Comparison of ENCODE assay signal across 14 cellular contexts in genomic region chr2:192161670-192162290, GRCh38. TPM values are rescaled to one million over a fixed set of nuclear protein-coding genes. Genes with fewer than 3 reads are reported as not detected.
DNase-seq lines count a peak whose midpoint lies in the region; ATAC-seq, FAIRE-seq and TF ChIP-seq lines count a peak whose summit lies in the region.
"Had no signal": no experiment of that assay in that cellular context is flagged by ENCODE, and none has a peak within 500 bp of the region (broad histone marks: within the 10 kb centered on the region; RNA-seq: fewer than 3 reads in every experiment).

No MANE protein-coding gene starts in this region.

- TF ChIP-seq POLR2A in K562 (conservative IDR thresholded peaks at IDR 0.05) = no peak

- H3K27me3 ChIP-seq in CD8-positive, alpha-beta memory T cell (ENCODE audit: insufficient read depth, low read length, poor library complexity, severe bottlenecking) = no peaks in the 10 kb centered on the region
- H3K27me3 ChIP-seq in MM.1S (replicated peaks; ENCODE audit: insufficient read depth, low read length) = no peaks in the 10 kb centered on the region
- H3K27me3 ChIP-seq in K562 (ENCODE audit: control insufficient read depth in 2 of 2, insufficient read depth in 2 of 2, low read length in 2 of 2) = no peaks in the 10 kb centered on the region
- H3K27me3 ChIP-seq in neuronal stem cell (ENCODE audit: control insufficient read depth in 3 of 3, insufficient read depth in 3 of 3, low read depth in 1 of 3, low read length in 3 of 3) = no peaks in the 10 kb centered on the region
- H3K27me3 ChIP-seq: colonic mucosa, right atrium auricular region had no signal

- H3K36me3 Mint-ChIP-seq in CD8-positive, alpha-beta memory T cell = no peaks in the 10 kb centered on the region
- no peaks in the 10 kb centered on the region for H3K36me3 Mint-ChIP-seq in activated T-cell treated with anti-CD3 and anti-CD28 coated beads, Interleukin-2, amount 50 U/mL, for 24 hours (ENCODE audit: low read depth)

- TF ChIP-seq CTCF in MM.1S (IDR thresholded peaks at IDR 0.05; ENCODE audit: low read length) = no peak
- TF ChIP-seq CTCF in K562 (IDR thresholded peaks at IDR 0.05 in 2 of 3, conservative IDR thresholded peaks at IDR 0.05 in 1 of 3; ENCODE audit: insufficient read depth in 2 of 3, low read depth in 1 of 3, low read length in 3 of 3) = no peak

- no peaks in the 10 kb centered on the region for H3K9me1 ChIP-seq in K562 (ENCODE audit: control insufficient read depth, insufficient read depth, low read length)

- WGBS in K562 (ENCODE audit: insufficient coverage, low coverage, missing lambda C conversion rate) = 47% methylated on average over 2 of the region's 2 CpGs
- WGBS in neuronal stem cell (ENCODE audit: extremely low coverage in 2 of 2, insufficient read length in 2 of 2, insufficient replicate concordance in 1 of 2), 2 donors = no CpG with 5 or more reads among the region's 2 CpGs

- peak overlapping the region; percentile 12; the same call in 1 of the 2 replicates for H2AFZ ChIP-seq in MM.1S (ENCODE audit: low read length)
- 0 out of 2 replicates have a peak overlapping the region, but pooled peaks have one; percentile 32 for H2AFZ ChIP-seq in K562 (ENCODE audit: low read depth, low read length)
- peak overlapping the region; percentile 4 for H2AFZ ChIP-seq in neuronal stem cell (ENCODE audit: low read length)

- no peak overlapping the region for H3K23ac ChIP-seq in neuronal stem cell (ENCODE audit: low read depth, low read length, poor library complexity)

- H4K91ac ChIP-seq in neuronal stem cell (ENCODE audit: low read depth, low read length, poor library complexity) = no peak overlapping the region

- no peak overlapping the region for H3K4me3 Mint-ChIP-seq in CD8-positive, alpha-beta memory T cell
- no peak overlapping the region for H3K4me3 Mint-ChIP-seq in activated T-cell treated with anti-CD3 and anti-CD28 coated beads, Interleukin-2, amount 50 U/mL, for 24 hours

- no peak overlapping the region for H3K18ac ChIP-seq in neuronal stem cell (ENCODE audit: low read length)

- no peaks in the 10 kb centered on the region for H3F3A ChIP-seq in MM.1S (ENCODE audit: insufficient read depth, low read length)

- H2BK120ac ChIP-seq in neuronal stem cell (ENCODE audit: low read depth, low read length) = no peak overlapping the region

- H2AK5ac ChIP-seq in neuronal stem cell (ENCODE audit: low read depth, low read length) = no peak overlapping the region

- POLR2A ChIA-PET in CD8-positive, alpha-beta memory T cell (lab: Charles Lee) = no interaction called here
- POLR2A ChIA-PET in K562 (lab: Yijun Ruan, JAX) = interaction anchor here (0.6 to 1.3 kb wide), 3 partner anchors 349 to 607 kb away, joined by 3 to 9 read pairs (median 3); no protein-coding TSS in a partner anchor

- peak overlapping the region in 1 of 8 donors; percentile 55 for H3K27ac Mint-ChIP-seq in CD8-positive, alpha-beta memory T cell
- H3K27ac Mint-ChIP-seq in activated T-cell treated with anti-CD3 and anti-CD28 coated beads, Interleukin-2, amount 50 U/mL, for 24 hours = no peak overlapping the region
- H3K27ac Mint-ChIP-seq: activated B cell treated with CpG ODN at 0.5 μM for 24 hours had no signal

- H2BK15ac ChIP-seq in neuronal stem cell (ENCODE audit: low read length) = no peak overlapping the region

- no peak overlapping the region for H4K8ac ChIP-seq in neuronal stem cell (ENCODE audit: low read depth, low read length)

- no TSS peak for BruUV-seq in K562 (replicated peaks; lab: Mats Ljungman, UMichigan)

- H3K4me1 Mint-ChIP-seq in CD8-positive, alpha-beta memory T cell = peaks cover 7 to 8% (median 8%) of the 10 kb centered on the region in 3 donors
- peaks cover 11% of the 10 kb centered on the region for H3K4me1 Mint-ChIP-seq in activated T-cell treated with anti-CD3 and anti-CD28 coated beads, Interleukin-2, amount 50 U/mL, for 24 hours (ENCODE audit: low read depth)

- H3K9me3 ChIP-seq in CD8-positive, alpha-beta memory T cell (ENCODE audit: low read length) = no peaks in the 10 kb centered on the region
- no peaks in the 10 kb centered on the region for H3K9me3 ChIP-seq in MM.1S (replicated peaks; ENCODE audit: insufficient read depth, low read length)
- H3K9me3 ChIP-seq in K562 (replicated peaks; ENCODE audit: control insufficient read depth, insufficient read depth, low read depth, low read length) = no peaks in the 10 kb centered on the region
- H3K9me3 ChIP-seq in neuronal stem cell (replicated peaks in 1 of 2; ENCODE audit: control insufficient read depth in 2 of 2, insufficient read depth in 1 of 2, low read depth in 1 of 2, low read length in 2 of 2) = no peaks in the 10 kb centered on the region
- H3K9me3 ChIP-seq: colonic mucosa, HAP-1, right atrium auricular region had no signal

- H3K9me2 ChIP-seq in MM.1S (replicated peaks; ENCODE audit: insufficient read depth, low read length) = no peaks in the 10 kb centered on the region

- H3K4me2 ChIP-seq in MM.1S (ENCODE audit: low read depth, low read length) (peak overlapping the region; percentile 35; the same call in 1 of the 2 replicates), K562 (ENCODE audit: insufficient read depth, low read length) (no peak overlapping the region), neuronal stem cell (ENCODE audit: insufficient read depth, low read length, poor library complexity, severe bottlenecking) (no peak overlapping the region)

- no peak for ATAC-seq in K562
- ATAC-seq in sciatic nerve = no peak

- no peak overlapping the region for H3K4ac ChIP-seq in neuronal stem cell (ENCODE audit: low read length)

- no peaks in the 10 kb centered on the region for H3K79me1 ChIP-seq in neuronal stem cell (ENCODE audit: low read depth, low read length)

- no peak for FAIRE-seq in K562 (lab: Jason Lieb, UNC)

- in situ Hi-C loops in K562 (cut with MboI) = no loop called here

- H3K14ac ChIP-seq in neuronal stem cell (ENCODE audit: low read length) = no peak overlapping the region

- H3K79me2 ChIP-seq in MM.1S (ENCODE audit: low read length) (no peaks in the 10 kb centered on the region), K562 (ENCODE audit: control insufficient read depth, insufficient read depth, low read length) (no peaks in the 10 kb centered on the region)

- H2BK12ac ChIP-seq in neuronal stem cell (ENCODE audit: low read length) = no peak overlapping the region

- H3K27me3 Mint-ChIP-seq in CD8-positive, alpha-beta memory T cell = peaks cover under 1 to 26% of the 10 kb centered on the region in 2 donors
- peaks cover 8% of the 10 kb centered on the region for H3K27me3 Mint-ChIP-seq in activated T-cell treated with anti-CD3 and anti-CD28 coated beads, Interleukin-2, amount 50 U/mL, for 24 hours

- H2BK5ac ChIP-seq in neuronal stem cell (ENCODE audit: low read length) = no peak overlapping the region

- no peaks in the 10 kb centered on the region for H3K36me3 ChIP-seq in CD8-positive, alpha-beta memory T cell (ENCODE audit: insufficient read depth, low read length)
- H3K36me3 ChIP-seq in MM.1S (replicated peaks; ENCODE audit: insufficient read depth, low read length) (no peaks in the 10 kb centered on the region), K562 (ENCODE audit: control insufficient read depth, insufficient read depth, low read length) (no peaks in the 10 kb centered on the region), neuronal stem cell (replicated peaks in 1 of 2; ENCODE audit: control insufficient read depth in 2 of 2, insufficient read depth in 2 of 2, low read length in 2 of 2) (no peaks in the 10 kb centered on the region)
- H3K36me3 ChIP-seq: colonic mucosa, HAP-1, right atrium auricular region had no signal

- CTCF ChIA-PET in CD8-positive, alpha-beta memory T cell (lab: Charles Lee) = interaction anchor here (0.8 to 2.1 kb wide), 23 partner anchors 8 to 997 kb away, joined by 3 to 77 read pairs (median 5); partner anchors contain the start of gene TMEFF2
- CTCF ChIA-PET in K562 (lab: Yijun Ruan, JAX; ENCODE audit: low intra/inter-chr PET ratio) = interaction anchor here (0.6 to 2.6 kb wide), 4 partner anchors 76 to 607 kb away, joined by 3 to 21 read pairs (median 5); no protein-coding TSS in a partner anchor

- H3K4me3 ChIP-seq in CD8-positive, alpha-beta memory T cell (ENCODE audit: low read length) = peak overlapping the region; percentile 16
- H3K4me3 ChIP-seq in MM.1S (ENCODE audit: low read length) (0 out of 2 replicates have a peak overlapping the region, but pooled peaks have one; percentile 7), K562 (no peak overlapping the region), neuronal stem cell (ENCODE audit: low read length in 2 of 2) (no peak overlapping the region)
- H3K4me3 ChIP-seq: colonic mucosa, HAP-1, right atrium auricular region had no signal

- H4K20me1 ChIP-seq in MM.1S (ENCODE audit: insufficient read depth, low read length) = no peaks in the 10 kb centered on the region
- H4K20me1 ChIP-seq in K562 (replicated peaks; ENCODE audit: control insufficient read depth, insufficient read depth, low read length) = no peaks in the 10 kb centered on the region

- DNase-seq in CD8-positive, alpha-beta memory T cell = no peak
- DNase-seq in MM.1S = no peak
- DNase-seq in K562 (ENCODE audit: extremely low read depth in 1 of 4, low spot score in 3 of 4) = no peak
- DNase-seq in neuronal stem cell (ENCODE audit: low spot score) = no peak
- no peak for DNase-seq in effector CD8-positive, alpha-beta T cell (lab: John Stamatoyannopoulos, UW)
- no peak for DNase-seq in sciatic nerve (ENCODE audit: low spot score)
- DNase-seq in kidney tubule cell (ENCODE audit: low spot score) = no peak
- no peak for DNase-seq in activated T-cell treated with anti-CD3 and anti-CD28 coated beads, Interleukin-2, amount 50 U/mL, for 24 hours
- DNase-seq: activated B cell treated with CpG ODN at 0.5 μM for 24 hours had no signal

- no peak overlapping the region for H3K27ac ChIP-seq in CD8-positive, alpha-beta memory T cell (ENCODE audit: low read depth, low read length)
- H3K27ac ChIP-seq in MM.1S (ENCODE audit: low read length) (no peak overlapping the region), K562 (ENCODE audit: extremely low read depth, low read depth, low read length) (no peak overlapping the region), neuronal stem cell (replicated peaks; ENCODE audit: low read length) (no peak overlapping the region)
- H3K27ac ChIP-seq: colonic mucosa, right atrium auricular region had no signal

- H3K9ac ChIP-seq in MM.1S (ENCODE audit: low read length) (no peak overlapping the region), K562 (ENCODE audit: insufficient read depth in 1 of 2, low read depth in 2 of 2, low read length in 2 of 2) (no peak overlapping the region), neuronal stem cell (ENCODE audit: low read depth, low read length, poor library complexity) (no peak overlapping the region)

- no peak for TF ChIP-seq RAD21 in K562 (CRISPR knock-in tag; conservative IDR thresholded peaks at IDR 0.05 in 1 of 2, IDR thresholded peaks at IDR 0.05 in 1 of 2)

- no peaks in the 10 kb centered on the region for H3K9me3 Mint-ChIP-seq in CD8-positive, alpha-beta memory T cell
- no peaks in the 10 kb centered on the region for H3K9me3 Mint-ChIP-seq in activated T-cell treated with anti-CD3 and anti-CD28 coated beads, Interleukin-2, amount 50 U/mL, for 24 hours
- H3K9me3 Mint-ChIP-seq: activated B cell treated with CpG ODN at 0.5 μM for 24 hours had no signal

- intact Hi-C loops in K562 (cut with micrococcal nuclease) = loop anchor here (1.0 to 5.0 kb wide), 4 partner anchors 214 to 606 kb away; no protein-coding TSS in a partner anchor
- intact Hi-C loops in sciatic nerve (cut with DNase I) = loop anchor here (10.0 kb wide), 2 partner anchors 347 to 597 kb away; no protein-coding TSS in a partner anchor

- no peak for TF ChIP-seq EP300 in K562 (IDR thresholded peaks at IDR 0.05; ENCODE audit: low read length)

- peaks cover 10% of the 10 kb centered on the region for H3K4me1 ChIP-seq in CD8-positive, alpha-beta memory T cell (ENCODE audit: insufficient read depth, low read length)
- H3K4me1 ChIP-seq in MM.1S (ENCODE audit: low read length) (peaks cover 9% of the 10 kb centered on the region; the same call in 1 of the 2 replicates), K562 (replicated peaks in 1 of 2; ENCODE audit: control insufficient read depth in 2 of 2, insufficient read depth in 2 of 2, low read length in 2 of 2) (no peaks in the 10 kb centered on the region), neuronal stem cell (ENCODE audit: control insufficient read depth in 2 of 2, insufficient read depth in 1 of 2, low read depth in 1 of 2, low read length in 2 of 2) (no peaks in the 10 kb centered on the region)
- H3K4me1 ChIP-seq: colonic mucosa, HAP-1 had no signal

RNA-seq across cellular contexts. Expression of gene TMEFF2, which starts 33.0 kb away (rescaled TPM):
- total RNA-seq in CD8-positive, alpha-beta memory T cell = not detected
- not detected for polyA plus RNA-seq in CD8-positive, alpha-beta memory T cell
- total RNA-seq in K562 (2011; cell fraction: chromatin; rRNA removed; ENCODE audit: low replicate concordance) = not detected in 2 replicates
- total RNA-seq in K562 (2011; cell fraction: nucleolus; rRNA removed) = not detected in 2 replicates
- total RNA-seq in K562 (2011; cell fraction: nucleoplasm; rRNA removed) = not detected in 2 replicates
- not detected in 2 replicates for total RNA-seq in K562 (2014; rRNA removed)
- total RNA-seq in K562 (2014; rRNA removed; fragmentation: Illumina TruSeq; extraction: Trizol) = not detected in 2 replicates
- not detected in 2 replicates for total RNA-seq in K562 (2015; rRNA removed; fragmentation: Illumina TruSeq; extraction: Trizol)
- total RNA-seq in K562 (2021) = not detected in 2 replicates
- polyA plus RNA-seq in K562 (2011; rRNA removed) = not detected in 2 replicates
- polyA plus RNA-seq in K562 (2011; cell fraction: cytosol; rRNA removed) = not detected in 2 replicates
- polyA plus RNA-seq in K562 (2011; cell fraction: nucleus; rRNA removed) = not detected in 2 replicates
- polyA plus RNA-seq in K562 (2012) = 0.04 TPM in 1 of 2 replicates, not detected in the other
- not detected in 2 replicates for polyA plus RNA-seq in K562 (2014; fragmentation: Illumina TruSeq; extraction: Trizol)
- polyA plus RNA-seq in K562 (2014; fragmentation: Nextera tagmentation; extraction: Ambion mirVana) = 1 to 10 TPM in 1 of 2 experiments, not detected in 1; 1.4 TPM
- not detected in 2 replicates for polyA plus RNA-seq in K562 (2014; rRNA removed)
- not detected in 2 replicates for polyA minus RNA-seq in K562 (2011; rRNA and poly(A)+ RNA removed)
- not detected in 2 replicates for polyA minus RNA-seq in K562 (2011; cell fraction: cytosol; rRNA and poly(A)+ RNA removed)
- 0.13 TPM in 1 of 2 replicates, not detected in the other for polyA minus RNA-seq in K562 (2011; cell fraction: nucleus; rRNA and poly(A)+ RNA removed)
- polyA plus RNA-seq in neuronal stem cell (2013, experiment 1 of 2) = 1.2 TPM
- 1.3 TPM for polyA plus RNA-seq in neuronal stem cell (2013, experiment 2 of 2)
- not detected for total RNA-seq in sciatic nerve
- total RNA-seq: activated B cell treated with CpG ODN at 0.5 μM for 24 hours, mammary epithelial cell, MCF 10A had no signal
- polyA plus RNA-seq: mammary epithelial cell had no signal

Comparison
In these comparisons a context has a peak if more than half of its experiments do, and no peak if none do; other contexts are left out.
1. H3K4me3 ChIP-seq: peak in CD8-positive, alpha-beta memory T cell (single experiment) and MM.1S (single experiment); none in K562 (single experiment) and neuronal stem cell (0 of 2).
2. Peak in every context shown above with its lines, with median percentiles within 50 percentile points of each other: H2AFZ ChIP-seq.